Comparison of ENCODE assay signal across 12 cellular contexts in genomic region chr5:77138981-77139380, GRCh38. TPM values are rescaled to one million over a fixed set of nuclear protein-coding genes. Genes with fewer than 3 reads are reported as not detected.
DNase-seq lines count a peak whose midpoint lies in the region; ATAC-seq and TF ChIP-seq lines count a peak whose summit lies in the region.
"Had no signal": no experiment of that assay in that cellular context is flagged by ENCODE, and none has a peak within 500 bp of the region (broad histone marks: within the 10 kb centered on the region; RNA-seq: fewer than 3 reads in every experiment).

No MANE protein-coding gene starts in this region.

- H3K36me3 Mint-ChIP-seq in nephron progenitor cell (ENCODE audit: low read depth): peaks cover 18% of the 10 kb centered on the region

- H3K4me3 ChIP-seq in AG10803 (ENCODE audit: low read length): no peak overlapping the region

- no peaks in the 10 kb centered on the region for H3K27me3 Mint-ChIP-seq in nephron progenitor cell (ENCODE audit: low read depth, poor library complexity)

- peak; percentile 7 for DNase-seq in AG10803 (ENCODE audit: low read depth)
- DNase-seq in LHCN-M2 (ENCODE audit: low read depth): peak; percentile 4
- DNase-seq in dermis blood vessel endothelial cell: peak; percentile 8
- DNase-seq in nephron progenitor cell: peak; percentile 10
- no peak for DNase-seq in NCI-H1105 (lab: John Stamatoyannopoulos, UW)
- no peak for DNase-seq in NCI-H748 (lab: John Stamatoyannopoulos, UW; ENCODE audit: unreplicated experiment)
- DNase-seq: Karpas-422; NK-92 treated with Interleukin-12 subunit alpha and Interleukin-12 subunit beta, amount 100 ng/mL, for 24 hours; T-helper 2 cell had no signal

- peak overlapping the region; percentile 13 for H3K4me3 Mint-ChIP-seq in nephron progenitor cell
- H3K4me3 Mint-ChIP-seq: neural crest cell had no signal

- H3K4me1 Mint-ChIP-seq in nephron progenitor cell: peaks cover 24% of the 10 kb centered on the region

- ATAC-seq in GM19452 (IDR thresholded peaks at IDR 0.05; ENCODE audit: unreplicated experiment) (no peak), HG02759 (IDR thresholded peaks at IDR 0.05; ENCODE audit: unreplicated experiment) (no peak)

- TF ChIP-seq CTCF in AG10803 (conservative IDR thresholded peaks at IDR 0.05; ENCODE audit: low read length) (no peak), nephron progenitor cell (IDR thresholded peaks at IDR 0.05) (no peak)

- peak overlapping the region; percentile 57 for H3K27ac Mint-ChIP-seq in nephron progenitor cell

- H3K9me3 Mint-ChIP-seq in nephron progenitor cell: no peaks in the 10 kb centered on the region
- H3K9me3 Mint-ChIP-seq: neural crest cell had no signal

RNA-seq across cellular contexts. Expression of gene ZBED3, which starts 51.9 kb away (rescaled TPM):
- total RNA-seq in LHCN-M2 (2014; rRNA removed) (0.19 and 0.98 TPM in 2 replicates), dermis blood vessel endothelial cell (3.6 and 6.1 TPM in 2 replicates)
- polyA plus RNA-seq in LHCN-M2 (2012): 1.2 TPM

Comparison
In these comparisons a context has a peak if more than half of its experiments do, and no peak if none do; other contexts are left out.
1. DNase-seq: peak in AG10803 (single experiment), LHCN-M2 (single experiment), dermis blood vessel endothelial cell (single experiment) and nephron progenitor cell (single experiment); none in NCI-H1105 (single experiment) and NCI-H748 (single experiment).